9 cellular contexts compared by ENCODE assay signal in genomic region chr3:15645740-15646490, GRCh38. TPM values are rescaled to one million over a fixed set of nuclear protein-coding genes. Genes with fewer than 3 reads are reported as not detected.
A peak's percentile ranks its signal among the peaks of the same experiment; 100 is the strongest.
DNase-seq lines count a peak whose midpoint lies in the region; ATAC-seq and TF ChIP-seq lines count a peak whose summit lies in the region.
"Had no signal": no experiment of that assay in that cellular context is flagged by ENCODE, and none has a peak within 500 bp of the region (broad histone marks: within the 10 kb centered on the region; RNA-seq: fewer than 3 reads in every experiment).

No MANE protein-coding gene starts in this region.

- H3K27me3 Mint-ChIP-seq in activated T-cell treated with anti-CD3 and anti-CD28 coated beads, Interleukin-2, amount 50 U/mL, for 4 hours (ENCODE audit: low read depth), result no peaks in the 10 kb centered on the region

- H3K36me3 Mint-ChIP-seq in activated T-cell treated with anti-CD3 and anti-CD28 coated beads, Interleukin-2, amount 50 U/mL, for 4 hours (ENCODE audit: insufficient read depth), result peaks cover 7% of the 10 kb centered on the region

- peak overlapping the region; percentile 31; the same call in 1 of the 2 replicates for H3K4me3 ChIP-seq in ACC112 (ENCODE audit: low read depth, low read length)
- no peak overlapping the region for H3K4me3 ChIP-seq in cardiac fibroblast (replicated peaks in 1 of 2; ENCODE audit: low read depth in 2 of 2, low read length in 2 of 2)
- H3K4me3 ChIP-seq in muscle layer of colon (ENCODE audit: low read depth in 1 of 2, low read length in 2 of 2), result peak overlapping the region in 1 of 2 donors; percentile 24
- H3K4me3 ChIP-seq: Peyer's patch had no signal

- peak; percentile 88 to 96 for DNase-seq in cardiac fibroblast (ENCODE audit: low read depth in 2 of 2)
- DNase-seq in activated T-cell treated with anti-CD3 and anti-CD28 coated beads, Interleukin-2, amount 50 U/mL, for 4 hours, result no peak
- DNase-seq in stimulated activated CD8-positive, alpha-beta memory T cell treated with anti-CD3 and anti-CD28 coated beads, Interleukin-4, amount 100 ng/mL, for 48 hours, result no peak
- DNase-seq: Peyer's patch had no signal

- TF ChIP-seq EP300 in Ishikawa (IDR thresholded peaks at IDR 0.05; ENCODE audit: borderline replicate concordance), result peak; percentile 73

- peak overlapping the region; percentile 100 for H3K27ac ChIP-seq in ACC112 (ENCODE audit: low read depth, low read length)
- peak overlapping the region; percentile 67 for H3K27ac ChIP-seq in muscle layer of colon (ENCODE audit: low read depth, low read length)

- H3K79me2 ChIP-seq in ACC112 (ENCODE audit: control insufficient read depth, insufficient read depth, low read length, unreplicated experiment), result no peaks in the 10 kb centered on the region

- TF ChIP-seq CTCF in cardiac fibroblast (IDR thresholded peaks at IDR 0.05; ENCODE audit: low read depth, low read length), result no peak

- H3K4me1 ChIP-seq in ACC112 (ENCODE audit: control insufficient read depth, insufficient read depth, low read length, unreplicated experiment) (peaks cover 36% of the 10 kb centered on the region), muscle layer of colon (ENCODE audit: insufficient read depth, low read length) (peaks cover 39% of the 10 kb centered on the region)

- H3K9ac ChIP-seq in muscle layer of colon (ENCODE audit: low read length), result no peak overlapping the region

- H3K4me1 Mint-ChIP-seq in activated T-cell treated with anti-CD3 and anti-CD28 coated beads, Interleukin-2, amount 50 U/mL, for 4 hours (ENCODE audit: low read depth), result peaks cover 51% of the 10 kb centered on the region

- 0 out of 2 replicates have a peak, but pooled peaks cover 3% of the 10 kb centered on the region for H3K36me3 ChIP-seq in ACC112 (ENCODE audit: insufficient read depth, low read length)
- peaks cover 5% of the 10 kb centered on the region for H3K36me3 ChIP-seq in muscle layer of colon (ENCODE audit: insufficient read depth, low read length)

- H3K4me3 Mint-ChIP-seq in activated T-cell treated with anti-CD3 and anti-CD28 coated beads, Interleukin-2, amount 50 U/mL, for 4 hours, result no peak overlapping the region

- TF ChIP-seq RAD21 in Ishikawa (IDR thresholded peaks at IDR 0.05; ENCODE audit: low read depth), result no peak

- H3K9me3 ChIP-seq in muscle layer of colon (ENCODE audit: low read length), result no peaks in the 10 kb centered on the region
- H3K9me3 ChIP-seq: Peyer's patch had no signal

- no peak overlapping the region for H2AFZ ChIP-seq in ACC112 (ENCODE audit: low read length, unreplicated experiment)

- H3K9me3 Mint-ChIP-seq in activated T-cell treated with anti-CD3 and anti-CD28 coated beads, Interleukin-2, amount 50 U/mL, for 4 hours, result no peaks in the 10 kb centered on the region

- no peak for ATAC-seq in HG03095 (IDR thresholded peaks at IDR 0.05; ENCODE audit: unreplicated experiment)
- ATAC-seq in activated T-cell treated with anti-CD3 and anti-CD28 coated beads, Interleukin-2, amount 50 U/mL, for 4 hours, result no peak
- no peak for ATAC-seq in GM21390 (IDR thresholded peaks at IDR 0.05; ENCODE audit: unreplicated experiment)

- H3K27me3 ChIP-seq in ACC112 (ENCODE audit: insufficient read depth, low read length) (no peaks in the 10 kb centered on the region), muscle layer of colon (ENCODE audit: control insufficient read depth in 1 of 2, insufficient read depth in 2 of 2, low read length in 2 of 2) (no peaks in the 10 kb centered on the region)
- H3K27me3 ChIP-seq: Peyer's patch had no signal

TF ChIP-seq in Ishikawa, 13 proteins besides CTCF, POLR2A, EP300 and RAD21:
- TF ChIP-seq NFIC (IDR thresholded peaks at IDR 0.05) (peak; percentile 77), CEBPB (IDR thresholded peaks at IDR 0.05) (no peak; the same call in 1 of the 2 replicates), USF1 (IDR thresholded peaks at IDR 0.05) (no peak), TCF12 (IDR thresholded peaks at IDR 0.05; ENCODE audit: low read depth) (peak; percentile 73), TEAD4 (IDR thresholded peaks at IDR 0.05) (peak; percentile 80), EGR1 (IDR thresholded peaks at IDR 0.05) (no peak)

RNA-seq across cellular contexts. Expression of gene BTD, which starts 44.4 kb away (rescaled TPM):
- 1 to 10 TPM; 3.0 to 3.3 (median 3.0) TPM for total RNA-seq in activated T-cell treated with anti-CD3 and anti-CD28 coated beads, Interleukin-2, amount 50 U/mL, for 4 hours

RNA-seq across cellular contexts. Expression of gene HACL1, which starts 44.5 kb away (rescaled TPM):
- total RNA-seq in activated T-cell treated with anti-CD3 and anti-CD28 coated beads, Interleukin-2, amount 50 U/mL, for 4 hours, result 10 to 100 TPM; 23.1 to 34.5 (median 29.6) TPM

Comparison
In these comparisons a context has a peak if more than half of its experiments do, and no peak if none do; other contexts are left out.
1. DNase-seq: peak in cardiac fibroblast (2 of 2); none in activated T-cell treated with anti-CD3 and anti-CD28 coated beads, Interleukin-2, amount 50 U/mL, for 4 hours (single experiment) and stimulated activated CD8-positive, alpha-beta memory T cell treated with anti-CD3 and anti-CD28 coated beads, Interleukin-4, amount 100 ng/mL, for 48 hours (single experiment).